ENCODE assay signal across 2 cellular contexts in genomic region chr16:53356478-53357207, GRCh38.
TF ChIP-seq lines count a peak whose summit lies in the region.

No MANE protein-coding gene starts in this region.

TF ChIP-seq in HCT116, 20 proteins besides CTCF, POLR2A, EP300 and RAD21:
- TF ChIP-seq FOSL1 (IDR thresholded peaks at IDR 0.05; ENCODE audit: low read depth), result no peak
- TF ChIP-seq ZBTB33 (IDR thresholded peaks at IDR 0.05; ENCODE audit: extremely low read depth, insufficient replicate concordance, low read length), result no peak
- no peak for TF ChIP-seq POLR2AphosphoS5 (IDR thresholded peaks at IDR 0.05; ENCODE audit: low read depth, low read length)
- no peak for TF ChIP-seq MAX (IDR thresholded peaks at IDR 0.05)
- no peak for TF ChIP-seq CEBPB (IDR thresholded peaks at IDR 0.05; ENCODE audit: low read depth)
- TF ChIP-seq SIN3A (IDR thresholded peaks at IDR 0.05; ENCODE audit: low read depth), result no peak
- TF ChIP-seq EZH2 (IDR thresholded peaks at IDR 0.05), result no peak
- no peak for TF ChIP-seq ZNF274 (IDR thresholded peaks at IDR 0.05; ENCODE audit: low read depth, low read length)
- TF ChIP-seq ELF1 (IDR thresholded peaks at IDR 0.05; ENCODE audit: borderline replicate concordance, low read depth), result no peak
- TF ChIP-seq YY1 (IDR thresholded peaks at IDR 0.05; ENCODE audit: extremely low read depth, insufficient replicate concordance, low read depth, low read length), result no peak
- TF ChIP-seq ATF3 (IDR thresholded peaks at IDR 0.05), result no peak
- no peak for TF ChIP-seq ZFX (IDR thresholded peaks at IDR 0.05)
- TF ChIP-seq JUND (IDR thresholded peaks at IDR 0.05), result no peak
- no peak for TF ChIP-seq EGR1 (IDR thresholded peaks at IDR 0.05; ENCODE audit: low read depth)
- no peak for TF ChIP-seq CBX3 (IDR thresholded peaks at IDR 0.05; ENCODE audit: low read depth)
- no peak for TF ChIP-seq SRF (IDR thresholded peaks at IDR 0.05; ENCODE audit: low read depth)

TF ChIP-seq in WTC11, 78 proteins besides CTCF, POLR2A, EP300 and RAD21:
- TF ChIP-seq ZSCAN18 (CRISPR knock-in tag; IDR thresholded peaks at IDR 0.05) (no peak), NFYB (CRISPR knock-in tag; conservative IDR thresholded peaks at IDR 0.05; ENCODE audit: low read depth) (no peak), PREB (CRISPR knock-in tag; IDR thresholded peaks at IDR 0.05; ENCODE audit: borderline replicate concordance) (no peak), NR2C2 (CRISPR knock-in tag; IDR thresholded peaks at IDR 0.05) (no peak), ZNF263 (CRISPR knock-in tag; IDR thresholded peaks at IDR 0.05; ENCODE audit: low read depth) (no peak), ATF3 (CRISPR knock-in tag; conservative IDR thresholded peaks at IDR 0.05) (no peak), SOX15 (CRISPR knock-in tag; IDR thresholded peaks at IDR 0.05) (no peak), NFATC4 (CRISPR knock-in tag; IDR thresholded peaks at IDR 0.05) (no peak), NR3C1 (CRISPR knock-in tag; conservative IDR thresholded peaks at IDR 0.05; ENCODE audit: low read depth) (no peak), ZNF281 (CRISPR knock-in tag; IDR thresholded peaks at IDR 0.05) (no peak), ERG (CRISPR knock-in tag; IDR thresholded peaks at IDR 0.05) (no peak), ATF1 (CRISPR knock-in tag; IDR thresholded peaks at IDR 0.05) (no peak), CDX4 (CRISPR knock-in tag; IDR thresholded peaks at IDR 0.05; ENCODE audit: borderline replicate concordance) (no peak), JAZF1 (CRISPR knock-in tag; IDR thresholded peaks at IDR 0.05) (no peak), SMAD3 (CRISPR knock-in tag; IDR thresholded peaks at IDR 0.05; ENCODE audit: borderline replicate concordance) (no peak), ETV6 (CRISPR knock-in tag; IDR thresholded peaks at IDR 0.05) (no peak), RORB (CRISPR knock-in tag; IDR thresholded peaks at IDR 0.05) (no peak), ZNF317 (CRISPR knock-in tag; IDR thresholded peaks at IDR 0.05; ENCODE audit: borderline replicate concordance, low read depth) (no peak)
